ENCODE assay signal across 14 cellular contexts in genomic region chr7:69654381-69654780, GRCh38. TPM values are rescaled to one million over a fixed set of nuclear protein-coding genes. Genes with fewer than 3 reads are reported as not detected.
A peak's percentile ranks its signal among the peaks of the same experiment; 100 is the strongest.
DNase-seq lines count a peak whose midpoint lies in the region; ATAC-seq and TF ChIP-seq lines count a peak whose summit lies in the region.
"Had no signal": no experiment of that assay in that cellular context is flagged by ENCODE, and none has a peak within 500 bp of the region (broad histone marks: within the 10 kb centered on the region; RNA-seq: fewer than 3 reads in every experiment).

No MANE protein-coding gene starts in this region.

- no peaks in the 10 kb centered on the region for H3K4me1 Mint-ChIP-seq in HFFc6 (ENCODE audit: low read depth)
- H3K4me1 Mint-ChIP-seq in endothelial cell (ENCODE audit: unreplicated experiment), result peaks cover 69% of the 10 kb centered on the region

- peak overlapping the region; percentile 44; the same call in 1 of the 2 replicates for H3K27ac ChIP-seq in C4-2B
- no peak overlapping the region for H3K27ac ChIP-seq in right atrium auricular region
- H3K27ac ChIP-seq: neural progenitor cell, SJSA1 had no signal

- peaks cover 20% of the 10 kb centered on the region for H3K9me3 Mint-ChIP-seq in HFFc6
- H3K9me3 Mint-ChIP-seq in endothelial cell (ENCODE audit: unreplicated experiment), result no peaks in the 10 kb centered on the region
- H3K9me3 Mint-ChIP-seq: neural progenitor cell had no signal

- DNase-seq in NCI-H1417 (lab: John Stamatoyannopoulos, UW) (peak in 2 of 3 experiments; percentile 77 to 95), RPMI8226 (peak; percentile 34), right atrium auricular region (ENCODE audit: low spot score) (peak; percentile 63), HFFc6 (no peak), endothelial cell (ENCODE audit: low spot score) (no peak)
- DNase-seq: activated CD8-positive, alpha-beta memory T cell treated with anti-CD3 and anti-CD28 coated beads, Interleukin-2, amount 10 ng/mL, durations not matched to agents 7 days and 5 days; BE2C; head of caudate nucleus had no signal

- no peak overlapping the region for H3K4me3 ChIP-seq in right atrium auricular region
- H3K4me3 ChIP-seq: HAP-1, neural progenitor cell, SJSA1 had no signal

- H3K4me3 Mint-ChIP-seq in HFFc6 (no peak overlapping the region), endothelial cell (ENCODE audit: unreplicated experiment) (no peak overlapping the region)
- H3K4me3 Mint-ChIP-seq: activated CD8-positive, alpha-beta memory T cell treated with anti-CD3 and anti-CD28 coated beads, Interleukin-2, amount 10 ng/mL, durations not matched to agents 7 days and 5 days; neural progenitor cell had no signal

- H3K36me3 Mint-ChIP-seq in HFFc6 (ENCODE audit: low read depth) (peaks cover 6% of the 10 kb centered on the region), endothelial cell (ENCODE audit: low read depth, unreplicated experiment) (peaks cover 7% of the 10 kb centered on the region)
- H3K36me3 Mint-ChIP-seq: activated CD8-positive, alpha-beta memory T cell treated with anti-CD3 and anti-CD28 coated beads, Interleukin-2, amount 10 ng/mL, durations not matched to agents 7 days and 5 days; neural progenitor cell had no signal

- H3K4me1 ChIP-seq in right atrium auricular region, result peaks cover 0 to 57% of the 10 kb centered on the region in 2 donors
- H3K4me1 ChIP-seq: SJSA1 had no signal

- H3K36me3 ChIP-seq in right atrium auricular region, result no peaks in the 10 kb centered on the region
- H3K36me3 ChIP-seq: BE2C, HAP-1, neural progenitor cell, SJSA1 had no signal

- TF ChIP-seq CTCF in C4-2B (conservative IDR thresholded peaks at IDR 0.05), result no peak
- no peak for TF ChIP-seq CTCF in right atrium auricular region (IDR thresholded peaks at IDR 0.05)
- no peak for TF ChIP-seq CTCF in HFFc6 (IDR thresholded peaks at IDR 0.05)
- no peak for TF ChIP-seq CTCF in endothelial cell (IDR thresholded peaks at IDR 0.05; ENCODE audit: unreplicated experiment)

- H3K27me3 Mint-ChIP-seq in HFFc6 (ENCODE audit: insufficient read depth) (peaks cover 3% of the 10 kb centered on the region; the same call in 1 of the 2 replicates), endothelial cell (ENCODE audit: unreplicated experiment) (peaks cover 1% of the 10 kb centered on the region)
- H3K27me3 Mint-ChIP-seq: activated CD8-positive, alpha-beta memory T cell treated with anti-CD3 and anti-CD28 coated beads, Interleukin-2, amount 10 ng/mL, durations not matched to agents 7 days and 5 days had no signal

- H3K9me3 ChIP-seq in right atrium auricular region, result no peaks in the 10 kb centered on the region
- H3K9me3 ChIP-seq: BE2C, HAP-1, SJSA1 had no signal

- no peaks in the 10 kb centered on the region for H3K27me3 ChIP-seq in right atrium auricular region
- H3K27me3 ChIP-seq: BE2C, SJSA1 had no signal

- H3K27ac Mint-ChIP-seq in HFFc6, result no peak overlapping the region
- no peak overlapping the region for H3K27ac Mint-ChIP-seq in endothelial cell (ENCODE audit: unreplicated experiment)
- H3K27ac Mint-ChIP-seq: activated CD8-positive, alpha-beta memory T cell treated with anti-CD3 and anti-CD28 coated beads, Interleukin-2, amount 10 ng/mL, durations not matched to agents 7 days and 5 days; neural progenitor cell had no signal

- ATAC-seq in HG02852 (IDR thresholded peaks at IDR 0.05; ENCODE audit: unreplicated experiment) (no peak), GM21360 (IDR thresholded peaks at IDR 0.05; ENCODE audit: unreplicated experiment) (no peak)
- ATAC-seq: activated CD8-positive, alpha-beta memory T cell treated with anti-CD3 and anti-CD28 coated beads, Interleukin-2, amount 10 ng/mL, durations not matched to agents 7 days and 5 days had no signal

RNA-seq across cellular contexts. Expression of gene AUTS2, which starts 56.1 kb away (rescaled TPM):
- total RNA-seq in right atrium auricular region (1 to 10 TPM; 8.6 TPM), endothelial cell (ENCODE audit: unreplicated experiment) (103 TPM)
- under 1 TPM in 4 of 6 experiments, not detected in 2; 0.02 to 0.19 (median 0.16) TPM for total RNA-seq in HFFc6 (2021; fragmentation: NEBNext Ultra II Directional; extraction: Animal tissue kit (Norgen Biotek cat#: 25700))
- total RNA-seq: SJSA1 had no signal

Comparison
In these comparisons a context has a peak if more than half of its experiments do, and no peak if none do; other contexts are left out.
1. DNase-seq: peak in NCI-H1417 (2 of 3), RPMI8226 (single experiment) and right atrium auricular region (single experiment); none in HFFc6 (single experiment) and endothelial cell (single experiment).
2. RNA of gene AUTS2, which starts 56.1 kb away (total RNA-seq): 103 TPM in endothelial cell (single experiment); 8.6 TPM in right atrium auricular region and 0.02 to 0.19 TPM in HFFc6; every median in the first group is over 10 times any median in the second.